10 cellular contexts compared by ENCODE assay signal in genomic region chr12:105523164-105524057, GRCh38.
DNase-seq lines count a peak whose midpoint lies in the region; TF ChIP-seq lines count a peak whose summit lies in the region.
"Had no signal": no experiment of that assay in that cellular context is flagged by ENCODE, and none has a peak within 500 bp of the region (broad histone marks: within the 10 kb centered on the region; RNA-seq: fewer than 3 reads in every experiment).

No MANE protein-coding gene starts in this region.

- peak overlapping the region; percentile 55 for H3K9ac ChIP-seq in smooth muscle cell (ENCODE audit: low read depth)

- peaks cover 8% of the 10 kb centered on the region for H3K36me3 Mint-ChIP-seq in progenitor cell of endocrine pancreas (ENCODE audit: insufficient read depth)

- no peak overlapping the region for H2AFZ ChIP-seq in smooth muscle cell (ENCODE audit: low read depth)
- H2AFZ ChIP-seq: PC-9 had no signal

- no peaks in the 10 kb centered on the region for H3K9me3 ChIP-seq in smooth muscle cell (replicated peaks; ENCODE audit: low read depth)

- no peaks in the 10 kb centered on the region for H3K36me3 ChIP-seq in smooth muscle cell (ENCODE audit: low read depth)

- no peak overlapping the region for H3K27ac Mint-ChIP-seq in progenitor cell of endocrine pancreas

- peaks cover 4% of the 10 kb centered on the region for H3K4me1 Mint-ChIP-seq in progenitor cell of endocrine pancreas (ENCODE audit: low read depth)

- H3K4me3 Mint-ChIP-seq in progenitor cell of endocrine pancreas (ENCODE audit: low read depth), result no peak overlapping the region

- WGBS in smooth muscle cell (ENCODE audit: low lambda C conversion rate), result 22% methylated on average over 16 of the region's 16 CpGs

- TF ChIP-seq CTCF in cardiac fibroblast (IDR thresholded peaks at IDR 0.05; ENCODE audit: low read depth, low read length), result no peak
- no peak for TF ChIP-seq CTCF in smooth muscle cell (IDR thresholded peaks at IDR 0.05; ENCODE audit: borderline replicate concordance, insufficient read depth, poor library complexity, severe bottlenecking)
- TF ChIP-seq CTCF in progenitor cell of endocrine pancreas (IDR thresholded peaks at IDR 0.05; ENCODE audit: unreplicated experiment), result no peak

- H3K27me3 Mint-ChIP-seq in progenitor cell of endocrine pancreas, result no peaks in the 10 kb centered on the region

- no peak overlapping the region for H3K4me3 ChIP-seq in cardiac fibroblast (replicated peaks in 1 of 2; ENCODE audit: low read depth in 2 of 2, low read length in 2 of 2)
- no peak overlapping the region for H3K4me3 ChIP-seq in smooth muscle cell
- H3K4me3 ChIP-seq: PC-9 had no signal

- H3K9me3 Mint-ChIP-seq in progenitor cell of endocrine pancreas (ENCODE audit: low read depth), result peaks cover 5% of the 10 kb centered on the region

- no peaks in the 10 kb centered on the region for H3K27me3 ChIP-seq in smooth muscle cell (ENCODE audit: low read depth)

- peak overlapping the region; percentile 67 for H3K27ac ChIP-seq in smooth muscle cell (ENCODE audit: low read depth)
- H3K27ac ChIP-seq: PC-9 had no signal

- H3K4me2 ChIP-seq in smooth muscle cell, result peak overlapping the region; percentile 70
- H3K4me2 ChIP-seq: PC-9 had no signal

- H4K20me1 ChIP-seq in smooth muscle cell (ENCODE audit: low read depth), result no peaks in the 10 kb centered on the region

- peaks cover 9% of the 10 kb centered on the region for H3K4me1 ChIP-seq in smooth muscle cell (ENCODE audit: low read depth)

- peak; percentile 79 for DNase-seq in GM04503 (ENCODE audit: low read depth)
- peak; percentile 91 to 95 for DNase-seq in cardiac fibroblast (ENCODE audit: low read depth in 2 of 2)
- DNase-seq in islet precursor cell, result peak; percentile 93
- peak; percentile 27 for DNase-seq in smooth muscle cell (lab: John Stamatoyannopoulos, UW; ENCODE audit: unreplicated experiment)
- DNase-seq in activated naive CD4-positive, alpha-beta T cell (lab: John Stamatoyannopoulos, UW), result no peak
- DNase-seq in DMS153 treated with DMSO at 0.1 percent for 48 hours (lab: John Stamatoyannopoulos, UW; ENCODE audit: unreplicated experiment), result no peak
- DNase-seq in stimulated activated CD4-positive, alpha-beta T cell treated with anti-CD3 and anti-CD28 coated beads, Interleukin-12 subunit alpha, Interleukin-12 subunit beta, amount 100 ng/mL, for 4 hours, result no peak
- DNase-seq in progenitor cell of endocrine pancreas (ENCODE audit: low spot score, unreplicated experiment), result no peak
- DNase-seq: stimulated activated CD4-positive, alpha-beta T cell treated with anti-CD3 and anti-CD28 coated beads, Interleukin-4, amount 100 ng/mL, for 4 hours had no signal

- no peaks in the 10 kb centered on the region for H3K79me2 ChIP-seq in smooth muscle cell (ENCODE audit: low read depth)

- H3F3A ChIP-seq in smooth muscle cell (ENCODE audit: low read depth), result no peaks in the 10 kb centered on the region

Comparison
In these comparisons a context has a peak if more than half of its experiments do, and no peak if none do; other contexts are left out.
1. DNase-seq: peak in GM04503 (single experiment), cardiac fibroblast (2 of 2), islet precursor cell (single experiment) and smooth muscle cell (single experiment); none in activated naive CD4-positive, alpha-beta T cell (0 of 4), DMS153 treated with DMSO at 0.1 percent for 48 hours (single experiment), stimulated activated CD4-positive, alpha-beta T cell treated with anti-CD3 and anti-CD28 coated beads, Interleukin-12 subunit alpha, Interleukin-12 subunit beta, amount 100 ng/mL, for 4 hours (single experiment) and progenitor cell of endocrine pancreas (single experiment).